Comparison of ENCODE assay signal across 8 cellular contexts in genomic region chr16:74868501-74868900, GRCh38.
A peak's percentile ranks its signal among the peaks of the same experiment; 100 is the strongest.
DNase-seq lines count a peak whose midpoint lies in the region; ATAC-seq and TF ChIP-seq lines count a peak whose summit lies in the region.

No MANE protein-coding gene starts in this region.

- H3K27ac ChIP-seq in OCI-LY7 (ENCODE audit: low read depth, low read length, poor library complexity, severe bottlenecking), result peak overlapping the region; percentile 58
- peak overlapping the region; percentile 98 for H3K27ac ChIP-seq in epithelial cell of prostate

- BruUV-seq in OCI-LY7 (replicated peaks; lab: Mats Ljungman, UMichigan), result TSS peak; percentile 61

- no peaks in the 10 kb centered on the region for H3K9me3 ChIP-seq in ES-I3 (ENCODE audit: control insufficient read depth, insufficient read depth, low read length)
- H3K9me3 ChIP-seq in OCI-LY7 (ENCODE audit: low read length), result no peaks in the 10 kb centered on the region

- no peaks in the 10 kb centered on the region for H3K79me2 ChIP-seq in OCI-LY7 (ENCODE audit: insufficient read depth, low read depth, low read length)

- H3K36me3 ChIP-seq in ES-I3 (ENCODE audit: insufficient read depth, low read length) (no peaks in the 10 kb centered on the region), OCI-LY7 (ENCODE audit: insufficient read depth, low read length) (peaks cover 9% of the 10 kb centered on the region; the same call in 1 of the 2 replicates)

- POLR2A ChIA-PET in OCI-LY7 (lab: Charles Lee), result no interaction called here

- peak overlapping the region; percentile 8 for H3K4me3 ChIP-seq in OCI-LY7 (ENCODE audit: low read depth, low read length, poor library complexity, severe bottlenecking)

- H3K4me2 ChIP-seq in OCI-LY7 (ENCODE audit: low read length), result peak overlapping the region; percentile 39

- DNase-seq in OCI-LY7 (ENCODE audit: low spot score), result peak; percentile 70
- DNase-seq in epithelial cell of prostate (ENCODE audit: low read depth, low spot score), result no peak
- DNase-seq in non-pigmented ciliary epithelial cell (ENCODE audit: low read depth), result peak; percentile 8
- no peak for DNase-seq in SKM-1 treated with dmso at 0.1 percent for 144 hours (lab: John Stamatoyannopoulos, UW; ENCODE audit: unreplicated experiment)

- no peak for TF ChIP-seq CTCF in OCI-LY7 (conservative IDR thresholded peaks at IDR 0.05; ENCODE audit: low read length)

- no peaks in the 10 kb centered on the region for H4K20me1 ChIP-seq in OCI-LY7 (ENCODE audit: insufficient read depth, low read length)

- intact Hi-C loops in OCI-LY7 (cut with micrococcal nuclease; ENCODE audit: unreplicated experiment), result no loop called here

- H3K4me1 ChIP-seq in ES-I3 (ENCODE audit: insufficient read depth, low read length) (peaks cover 19% of the 10 kb centered on the region), OCI-LY7 (ENCODE audit: insufficient read depth, low read length, poor library complexity, severe bottlenecking) (peaks cover 20% of the 10 kb centered on the region)

- ATAC-seq in HG03378 (IDR thresholded peaks at IDR 0.05; ENCODE audit: unreplicated experiment) (no peak), GM18858 (IDR thresholded peaks at IDR 0.05; ENCODE audit: unreplicated experiment) (no peak), HG02970 (IDR thresholded peaks at IDR 0.05; ENCODE audit: low FRiP score, unreplicated experiment) (no peak)

- H3K9ac ChIP-seq in ES-I3 (ENCODE audit: low read depth, low read length), result peak overlapping the region; percentile 1; the same call in 1 of the 2 replicates

- no peaks in the 10 kb centered on the region for H3K9me2 ChIP-seq in OCI-LY7 (ENCODE audit: insufficient read depth, low read length)

- H2AFZ ChIP-seq in OCI-LY7 (ENCODE audit: low read length), result peak overlapping the region; percentile 30; the same call in 1 of the 2 replicates

- CTCF ChIA-PET in OCI-LY7 (lab: Charles Lee; ENCODE audit: unreplicated experiment), result no interaction called here

Comparison
In these comparisons a context has a peak if more than half of its experiments do, and no peak if none do; other contexts are left out.
1. DNase-seq: peak in OCI-LY7 (single experiment) and non-pigmented ciliary epithelial cell (single experiment); none in epithelial cell of prostate (single experiment) and SKM-1 treated with dmso at 0.1 percent for 144 hours (single experiment).